8 cellular contexts compared by ENCODE assay signal in the genomic region with DNA sequence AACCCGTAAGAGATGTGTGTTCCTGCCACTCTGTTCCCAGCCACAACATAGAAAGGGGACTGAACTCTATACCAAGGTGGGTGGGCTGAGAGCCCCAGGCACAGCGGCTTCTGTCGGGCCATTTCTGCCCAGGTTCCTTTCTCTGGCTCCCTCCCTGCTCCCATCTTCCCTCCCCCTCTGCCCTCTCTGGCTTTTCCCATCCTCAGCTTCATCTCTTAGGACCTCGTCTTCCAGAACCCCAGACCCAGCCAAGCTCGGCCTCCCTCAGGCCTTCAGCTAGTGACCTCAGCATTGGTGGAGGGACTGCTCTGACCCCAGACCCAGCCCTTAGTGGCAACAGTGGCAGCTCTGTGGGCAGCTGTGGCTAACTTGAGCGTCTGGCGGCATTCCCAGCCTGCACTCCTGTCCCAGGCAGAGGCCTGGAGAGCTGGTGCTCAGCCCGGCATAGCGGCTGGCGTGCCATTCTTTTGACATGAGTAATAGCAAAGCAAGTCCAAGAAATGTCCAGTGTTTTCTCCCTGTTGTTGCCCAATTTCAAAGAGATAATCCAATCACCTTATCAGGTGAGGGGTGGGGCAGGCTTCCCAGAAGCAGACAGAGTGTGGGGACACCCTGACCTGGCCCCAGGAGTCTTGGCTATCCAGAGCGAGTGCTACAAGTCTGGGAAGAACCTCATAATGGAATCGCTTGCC. TPM values are rescaled to one million over a fixed set of nuclear protein-coding genes. Genes with fewer than 3 reads are reported as not detected.
A peak's percentile ranks its signal among the peaks of the same experiment; 100 is the strongest.
DNase-seq lines count a peak whose midpoint lies in the region; ATAC-seq and TF ChIP-seq lines count a peak whose summit lies in the region.

No MANE protein-coding gene starts in this region.

- H3K36me3 ChIP-seq in SJSA1 (no peaks in the 10 kb centered on the region), ovary (no peaks in the 10 kb centered on the region), OCI-LY7 (ENCODE audit: insufficient read depth, low read length) (no peaks in the 10 kb centered on the region), WERI-Rb-1 (no peaks in the 10 kb centered on the region)

- H3K4me3 ChIP-seq in SJSA1, result no peak overlapping the region
- no peak overlapping the region for H3K4me3 ChIP-seq in ovary
- no peak overlapping the region for H3K4me3 ChIP-seq in OCI-LY7 (ENCODE audit: low read depth, low read length, poor library complexity, severe bottlenecking)
- H3K4me3 ChIP-seq in WERI-Rb-1 (ENCODE audit: low read depth, low read length), result no peak overlapping the region

- H4K20me1 ChIP-seq in OCI-LY7 (ENCODE audit: insufficient read depth, low read length), result no peaks in the 10 kb centered on the region

- POLR2A ChIA-PET in OCI-LY7 (lab: Charles Lee), result no interaction called here

- H3K27ac ChIP-seq in SJSA1, result peak overlapping the region; percentile 76
- H3K27ac ChIP-seq in foreskin keratinocyte, result no peak overlapping the region
- H3K27ac ChIP-seq in ovary, result peak overlapping the region in 1 of 2 donors; percentile 38
- no peak overlapping the region for H3K27ac ChIP-seq in OCI-LY7 (ENCODE audit: low read depth, low read length, poor library complexity, severe bottlenecking)
- no peak overlapping the region for H3K27ac ChIP-seq in WERI-Rb-1

- ATAC-seq in foreskin keratinocyte, result peak; percentile 53

- 60 to 73% (median 70%) methylated on average over 12 of the region's 12 CpGs for WGBS in ovary, 3 donors

- H3K9me3 ChIP-seq in SJSA1 (replicated peaks) (no peaks in the 10 kb centered on the region), ovary (no peaks in the 10 kb centered on the region), OCI-LY7 (ENCODE audit: low read length) (no peaks in the 10 kb centered on the region), WERI-Rb-1 (ENCODE audit: severe bottlenecking) (no peaks in the 10 kb centered on the region)

- CTCF ChIA-PET in OCI-LY7 (lab: Charles Lee; ENCODE audit: unreplicated experiment), result no interaction called here

- TF ChIP-seq EP300 in ovary (IDR thresholded peaks at IDR 0.05), result no peak

- H3K4me1 ChIP-seq in SJSA1 (replicated peaks) (peaks cover 48% of the 10 kb centered on the region), foreskin keratinocyte (no peaks in the 10 kb centered on the region), ovary (ENCODE audit: insufficient read depth) (no peaks in the 10 kb centered on the region), OCI-LY7 (ENCODE audit: insufficient read depth, low read length, poor library complexity, severe bottlenecking) (no peaks in the 10 kb centered on the region)

- no peak overlapping the region for H3K4me2 ChIP-seq in OCI-LY7 (ENCODE audit: low read length)

- H3K9me2 ChIP-seq in OCI-LY7 (ENCODE audit: insufficient read depth, low read length), result no peaks in the 10 kb centered on the region

- no peak for TF ChIP-seq POLR2A in ovary (IDR thresholded peaks at IDR 0.05)

- no TSS peak for BruUV-seq in OCI-LY7 (replicated peaks; lab: Mats Ljungman, UMichigan)

- H3K27me3 ChIP-seq in SJSA1 (replicated peaks), result no peaks in the 10 kb centered on the region
- no peaks in the 10 kb centered on the region for H3K27me3 ChIP-seq in foreskin keratinocyte
- no peaks in the 10 kb centered on the region for H3K27me3 ChIP-seq in ovary
- H3K27me3 ChIP-seq in WERI-Rb-1 (ENCODE audit: insufficient read depth, low read depth, severe bottlenecking), result no peaks in the 10 kb centered on the region

- TF ChIP-seq CTCF in foreskin keratinocyte (conservative IDR thresholded peaks at IDR 0.05) (no peak), ovary (IDR thresholded peaks at IDR 0.05) (no peak), OCI-LY7 (conservative IDR thresholded peaks at IDR 0.05; ENCODE audit: low read length) (no peak), WERI-Rb-1 (IDR thresholded peaks at IDR 0.05; ENCODE audit: low read depth, low read length) (no peak)

- H2AFZ ChIP-seq in OCI-LY7 (ENCODE audit: low read length), result no peak overlapping the region

- no peaks in the 10 kb centered on the region for H3K79me2 ChIP-seq in OCI-LY7 (ENCODE audit: insufficient read depth, low read depth, low read length)

- DNase-seq in AG20443 (ENCODE audit: low spot score) (peak; percentile 61), SJSA1 (ENCODE audit: low read depth in 1 of 2, low spot score in 2 of 2) (peak; percentile 84 to 93), foreskin keratinocyte (peak; percentile 47 to 72), ovary (peak in 4 of 5 donors; percentile 28 to 56 (median 43)), SHP77 treated with DMSO at 0.1 percent for 48 hours (lab: John Stamatoyannopoulos, UW) (no peak), OCI-LY7 (ENCODE audit: low spot score) (no peak), WERI-Rb-1 (no peak), NCI-H510A treated with DMSO at 0.1 percent for 48 hours (lab: John Stamatoyannopoulos, UW) (no peak)

- intact Hi-C loops in ovary (cut with DNase I) (no loop called here), OCI-LY7 (cut with micrococcal nuclease; ENCODE audit: unreplicated experiment) (no loop called here)

RNA-seq across cellular contexts. Expression of gene PTPRE, which starts 15.9 kb away (rescaled TPM):
- total RNA-seq in SJSA1 (2014; rRNA removed; shearing (Covaris generic)), result 1.0 and 1.5 TPM in 2 replicates
- total RNA-seq in foreskin keratinocyte (14.9 and 15.4 TPM in 2 replicates), ovary (10 to 100 TPM in 2 of 7 donors, 1 to 10 TPM in 5; 4.1 to 15.5 (median 7.4) TPM), OCI-LY7 (2022) (8.3 and 11.7 TPM in 2 replicates)
- polyA plus RNA-seq in foreskin keratinocyte (4.0 and 5.0 TPM in 2 replicates), ovary (1 to 10 TPM; 2.1 to 6.9 TPM)
- 6.8 and 7.1 TPM in 2 replicates for total RNA-seq in OCI-LY7 (2014; rRNA removed; shearing (Covaris generic))

RNA-seq across cellular contexts. Expression of gene CLRN3, which starts 30.1 kb away (rescaled TPM):
- not detected in 2 replicates for total RNA-seq in SJSA1 (2014; rRNA removed; shearing (Covaris generic))
- total RNA-seq in foreskin keratinocyte, result not detected in 2 replicates
- not detected in 2 replicates for polyA plus RNA-seq in foreskin keratinocyte
- under 1 TPM in 1 of 7 donors, not detected in 6; 0.24 TPM for total RNA-seq in ovary
- not detected for polyA plus RNA-seq in ovary
- total RNA-seq in OCI-LY7 (2014; rRNA removed; shearing (Covaris generic)), result not detected in 2 replicates
- total RNA-seq in OCI-LY7 (2022), result not detected in 2 replicates

Comparison
In these comparisons a context has a peak if more than half of its experiments do, and no peak if none do; other contexts are left out.
1. DNase-seq: peak in AG20443 (single experiment), SJSA1 (2 of 2), foreskin keratinocyte (2 of 2) and ovary (4 of 5); none in SHP77 treated with DMSO at 0.1 percent for 48 hours (single experiment), OCI-LY7 (single experiment), WERI-Rb-1 (single experiment) and NCI-H510A treated with DMSO at 0.1 percent for 48 hours (single experiment).